1 cellular context compared by ENCODE assay signal in the genomic region with DNA sequence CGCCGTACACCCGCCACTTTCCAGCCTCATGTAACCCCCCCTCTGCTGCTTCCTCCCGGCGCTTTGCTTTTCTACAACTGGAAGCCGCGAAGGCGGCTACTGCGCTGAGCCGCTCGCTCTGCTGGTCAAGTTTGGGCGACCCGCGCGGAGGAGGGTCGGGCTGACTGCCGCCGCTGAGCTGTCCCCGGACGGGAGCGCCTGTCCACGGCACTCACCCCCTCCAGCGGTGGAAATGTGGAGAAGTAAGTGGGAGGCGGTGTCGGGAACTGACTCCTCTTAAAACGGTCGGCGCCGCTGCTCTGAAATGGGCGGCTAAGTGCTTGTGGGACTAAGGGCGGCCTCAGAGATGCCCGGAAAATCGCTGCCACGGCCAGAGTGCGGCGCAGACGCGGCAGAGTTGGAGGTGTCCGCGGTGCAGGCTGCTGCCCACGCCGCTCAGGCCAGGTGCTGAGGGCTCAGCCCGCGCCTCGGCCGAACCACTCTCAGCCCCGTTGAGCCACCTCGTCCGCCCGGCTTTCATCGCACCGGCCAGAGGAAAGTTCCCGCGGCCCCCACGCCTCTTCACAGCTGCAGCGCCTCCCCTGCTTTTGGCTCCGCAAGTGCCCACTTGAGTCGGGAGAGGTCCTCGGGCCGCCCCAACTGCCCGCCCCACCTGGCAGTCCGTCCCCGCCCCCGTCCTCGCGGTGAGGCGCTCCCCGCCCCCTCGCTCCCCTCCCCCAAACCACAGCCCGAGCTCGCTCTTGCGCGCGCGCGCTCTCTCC.
TF ChIP-seq lines count a peak whose summit lies in the region.

No MANE protein-coding gene starts in this region.

TF ChIP-seq in H1, 55 proteins besides CTCF, POLR2A, EP300 and RAD21:
- TF ChIP-seq, protein P1, sequence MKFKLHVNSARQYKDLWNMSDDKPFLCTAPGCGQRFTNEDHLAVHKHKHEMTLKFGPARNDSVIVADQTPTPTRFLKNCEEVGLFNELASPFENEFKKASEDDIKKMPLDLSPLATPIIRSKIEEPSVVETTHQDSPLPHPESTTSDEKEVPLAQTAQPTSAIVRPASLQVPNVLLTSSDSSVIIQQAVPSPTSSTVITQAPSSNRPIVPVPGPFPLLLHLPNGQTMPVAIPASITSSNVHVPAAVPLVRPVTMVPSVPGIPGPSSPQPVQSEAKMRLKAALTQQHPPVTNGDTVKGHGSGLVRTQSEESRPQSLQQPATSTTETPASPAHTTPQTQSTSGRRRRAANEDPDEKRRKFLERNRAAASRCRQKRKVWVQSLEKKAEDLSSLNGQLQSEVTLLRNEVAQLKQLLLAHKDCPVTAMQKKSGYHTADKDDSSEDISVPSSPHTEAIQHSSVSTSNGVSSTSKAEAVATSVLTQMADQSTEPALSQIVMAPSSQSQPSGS (IDR thresholded peaks at IDR 0.05; ENCODE audit: low read length), result no peak
- TF ChIP-seq SIN3A (conservative IDR thresholded peaks at IDR 0.05 in 1 of 2, IDR thresholded peaks at IDR 0.05 in 1 of 2; ENCODE audit: low read depth in 1 of 2, low read length in 2 of 2) (no peak), YY1 (IDR thresholded peaks at IDR 0.05; ENCODE audit: low read depth, low read length) (no peak), ASH2L (IDR thresholded peaks at IDR 0.05; ENCODE audit: low read length) (peak; percentile 56), RXRA (IDR thresholded peaks at IDR 0.05; ENCODE audit: insufficient read depth, low read depth, low read length) (no peak), CREB1 (IDR thresholded peaks at IDR 0.05) (no peak), CHD2 (IDR thresholded peaks at IDR 0.05; ENCODE audit: low read length) (no peak), KDM1A (IDR thresholded peaks at IDR 0.05; ENCODE audit: borderline replicate concordance, low read length) (no peak; the same call in 1 of the 2 replicates), TAF1 (IDR thresholded peaks at IDR 0.05; ENCODE audit: low read depth, low read length) (no peak), SP1 (IDR thresholded peaks at IDR 0.05; ENCODE audit: low read depth, low read length) (no peak), JUN (IDR thresholded peaks at IDR 0.05; ENCODE audit: low read depth, low read length) (no peak), EGR1 (IDR thresholded peaks at IDR 0.05; ENCODE audit: borderline replicate concordance, low read depth, low read length) (no peak), BRCA1 (IDR thresholded peaks at IDR 0.05; ENCODE audit: low read depth, low read length) (no peak), SRF (IDR thresholded peaks at IDR 0.05; ENCODE audit: low read depth, low read length) (no peak), SAP30 (IDR thresholded peaks at IDR 0.05; ENCODE audit: insufficient read depth, insufficient replicate concordance, low read length) (no peak), TCF12 (IDR thresholded peaks at IDR 0.05; ENCODE audit: low read depth, low read length) (no peak), EZH2 (IDR thresholded peaks at IDR 0.05; ENCODE audit: low read depth, low read length, severe bottlenecking) (no peak), BACH1 (IDR thresholded peaks at IDR 0.05; ENCODE audit: low read length) (0 out of 2 replicates have a peak, but pooled peaks have one; percentile 1), SP4 (IDR thresholded peaks at IDR 0.05; ENCODE audit: low read length) (no peak), KDM4A (IDR thresholded peaks at IDR 0.05; ENCODE audit: low read depth, low read length, severe bottlenecking) (peak; percentile 98), HDAC6 (IDR thresholded peaks at IDR 0.05; ENCODE audit: low read depth, low read length) (no peak), GTF2F1 (IDR thresholded peaks at IDR 0.05; ENCODE audit: borderline replicate concordance, low read depth, low read length) (no peak), SIRT6 (IDR thresholded peaks at IDR 0.05; ENCODE audit: low read length) (no peak), SIX5 (IDR thresholded peaks at IDR 0.05; ENCODE audit: low read depth, low read length) (no peak), TBP (IDR thresholded peaks at IDR 0.05; ENCODE audit: low read depth, low read length) (no peak), SUZ12 (IDR thresholded peaks at IDR 0.05; ENCODE audit: low read length) (no peak; the same call in 1 of the 2 replicates), SP2 (IDR thresholded peaks at IDR 0.05; ENCODE audit: low read length) (no peak), ZNF274 (IDR thresholded peaks at IDR 0.05; ENCODE audit: borderline replicate concordance, extremely low read depth, low read length) (no peak), CHD1 (IDR thresholded peaks at IDR 0.05; ENCODE audit: low read depth, low read length) (no peak), CBX8 (IDR thresholded peaks at IDR 0.05; ENCODE audit: borderline replicate concordance, low read depth, low read length) (no peak), GABPA (IDR thresholded peaks at IDR 0.05; ENCODE audit: borderline replicate concordance, insufficient read depth, low read length) (no peak), TAF7 (optimal IDR thresholded peaks at IDR 0.05; ENCODE audit: borderline replicate concordance, low read depth, low read length) (no peak), HDAC2 (IDR thresholded peaks at IDR 0.05; ENCODE audit: borderline replicate concordance in 1 of 2, low read depth in 2 of 2, low read length in 2 of 2) (peak in 1 of 2 experiments; percentile 51; a peak in 1 of 4 replicates), RBBP5 (IDR thresholded peaks at IDR 0.05; ENCODE audit: borderline replicate concordance, low read depth, low read length) (peak; percentile 95; the same call in 1 of the 2 replicates), MAFK (IDR thresholded peaks at IDR 0.05; ENCODE audit: low read depth, low read length) (no peak), KDM5A (IDR thresholded peaks at IDR 0.05; ENCODE audit: low read length) (no peak), PHF8 (conservative IDR thresholded peaks at IDR 0.05; ENCODE audit: low read depth, low read length) (no peak; the same call in 1 of the 2 replicates), POU5F1 (IDR thresholded peaks at IDR 0.05; ENCODE audit: low read depth, low read length) (no peak), CEBPB (IDR thresholded peaks at IDR 0.05; ENCODE audit: low read depth, low read length) (no peak), CBX5 (IDR thresholded peaks at IDR 0.05; ENCODE audit: low read depth, low read length) (no peak)
- TF ChIP-seq, protein P2, sequence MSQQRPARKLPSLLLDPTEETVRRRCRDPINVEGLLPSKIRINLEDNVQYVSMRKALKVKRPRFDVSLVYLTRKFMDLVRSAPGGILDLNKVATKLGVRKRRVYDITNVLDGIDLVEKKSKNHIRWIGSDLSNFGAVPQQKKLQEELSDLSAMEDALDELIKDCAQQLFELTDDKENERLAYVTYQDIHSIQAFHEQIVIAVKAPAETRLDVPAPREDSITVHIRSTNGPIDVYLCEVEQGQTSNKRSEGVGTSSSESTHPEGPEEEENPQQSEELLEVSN (IDR thresholded peaks at IDR 0.05), result peak; percentile 91; the same call in 1 of the 2 replicates
- TF ChIP-seq, protein P3, sequence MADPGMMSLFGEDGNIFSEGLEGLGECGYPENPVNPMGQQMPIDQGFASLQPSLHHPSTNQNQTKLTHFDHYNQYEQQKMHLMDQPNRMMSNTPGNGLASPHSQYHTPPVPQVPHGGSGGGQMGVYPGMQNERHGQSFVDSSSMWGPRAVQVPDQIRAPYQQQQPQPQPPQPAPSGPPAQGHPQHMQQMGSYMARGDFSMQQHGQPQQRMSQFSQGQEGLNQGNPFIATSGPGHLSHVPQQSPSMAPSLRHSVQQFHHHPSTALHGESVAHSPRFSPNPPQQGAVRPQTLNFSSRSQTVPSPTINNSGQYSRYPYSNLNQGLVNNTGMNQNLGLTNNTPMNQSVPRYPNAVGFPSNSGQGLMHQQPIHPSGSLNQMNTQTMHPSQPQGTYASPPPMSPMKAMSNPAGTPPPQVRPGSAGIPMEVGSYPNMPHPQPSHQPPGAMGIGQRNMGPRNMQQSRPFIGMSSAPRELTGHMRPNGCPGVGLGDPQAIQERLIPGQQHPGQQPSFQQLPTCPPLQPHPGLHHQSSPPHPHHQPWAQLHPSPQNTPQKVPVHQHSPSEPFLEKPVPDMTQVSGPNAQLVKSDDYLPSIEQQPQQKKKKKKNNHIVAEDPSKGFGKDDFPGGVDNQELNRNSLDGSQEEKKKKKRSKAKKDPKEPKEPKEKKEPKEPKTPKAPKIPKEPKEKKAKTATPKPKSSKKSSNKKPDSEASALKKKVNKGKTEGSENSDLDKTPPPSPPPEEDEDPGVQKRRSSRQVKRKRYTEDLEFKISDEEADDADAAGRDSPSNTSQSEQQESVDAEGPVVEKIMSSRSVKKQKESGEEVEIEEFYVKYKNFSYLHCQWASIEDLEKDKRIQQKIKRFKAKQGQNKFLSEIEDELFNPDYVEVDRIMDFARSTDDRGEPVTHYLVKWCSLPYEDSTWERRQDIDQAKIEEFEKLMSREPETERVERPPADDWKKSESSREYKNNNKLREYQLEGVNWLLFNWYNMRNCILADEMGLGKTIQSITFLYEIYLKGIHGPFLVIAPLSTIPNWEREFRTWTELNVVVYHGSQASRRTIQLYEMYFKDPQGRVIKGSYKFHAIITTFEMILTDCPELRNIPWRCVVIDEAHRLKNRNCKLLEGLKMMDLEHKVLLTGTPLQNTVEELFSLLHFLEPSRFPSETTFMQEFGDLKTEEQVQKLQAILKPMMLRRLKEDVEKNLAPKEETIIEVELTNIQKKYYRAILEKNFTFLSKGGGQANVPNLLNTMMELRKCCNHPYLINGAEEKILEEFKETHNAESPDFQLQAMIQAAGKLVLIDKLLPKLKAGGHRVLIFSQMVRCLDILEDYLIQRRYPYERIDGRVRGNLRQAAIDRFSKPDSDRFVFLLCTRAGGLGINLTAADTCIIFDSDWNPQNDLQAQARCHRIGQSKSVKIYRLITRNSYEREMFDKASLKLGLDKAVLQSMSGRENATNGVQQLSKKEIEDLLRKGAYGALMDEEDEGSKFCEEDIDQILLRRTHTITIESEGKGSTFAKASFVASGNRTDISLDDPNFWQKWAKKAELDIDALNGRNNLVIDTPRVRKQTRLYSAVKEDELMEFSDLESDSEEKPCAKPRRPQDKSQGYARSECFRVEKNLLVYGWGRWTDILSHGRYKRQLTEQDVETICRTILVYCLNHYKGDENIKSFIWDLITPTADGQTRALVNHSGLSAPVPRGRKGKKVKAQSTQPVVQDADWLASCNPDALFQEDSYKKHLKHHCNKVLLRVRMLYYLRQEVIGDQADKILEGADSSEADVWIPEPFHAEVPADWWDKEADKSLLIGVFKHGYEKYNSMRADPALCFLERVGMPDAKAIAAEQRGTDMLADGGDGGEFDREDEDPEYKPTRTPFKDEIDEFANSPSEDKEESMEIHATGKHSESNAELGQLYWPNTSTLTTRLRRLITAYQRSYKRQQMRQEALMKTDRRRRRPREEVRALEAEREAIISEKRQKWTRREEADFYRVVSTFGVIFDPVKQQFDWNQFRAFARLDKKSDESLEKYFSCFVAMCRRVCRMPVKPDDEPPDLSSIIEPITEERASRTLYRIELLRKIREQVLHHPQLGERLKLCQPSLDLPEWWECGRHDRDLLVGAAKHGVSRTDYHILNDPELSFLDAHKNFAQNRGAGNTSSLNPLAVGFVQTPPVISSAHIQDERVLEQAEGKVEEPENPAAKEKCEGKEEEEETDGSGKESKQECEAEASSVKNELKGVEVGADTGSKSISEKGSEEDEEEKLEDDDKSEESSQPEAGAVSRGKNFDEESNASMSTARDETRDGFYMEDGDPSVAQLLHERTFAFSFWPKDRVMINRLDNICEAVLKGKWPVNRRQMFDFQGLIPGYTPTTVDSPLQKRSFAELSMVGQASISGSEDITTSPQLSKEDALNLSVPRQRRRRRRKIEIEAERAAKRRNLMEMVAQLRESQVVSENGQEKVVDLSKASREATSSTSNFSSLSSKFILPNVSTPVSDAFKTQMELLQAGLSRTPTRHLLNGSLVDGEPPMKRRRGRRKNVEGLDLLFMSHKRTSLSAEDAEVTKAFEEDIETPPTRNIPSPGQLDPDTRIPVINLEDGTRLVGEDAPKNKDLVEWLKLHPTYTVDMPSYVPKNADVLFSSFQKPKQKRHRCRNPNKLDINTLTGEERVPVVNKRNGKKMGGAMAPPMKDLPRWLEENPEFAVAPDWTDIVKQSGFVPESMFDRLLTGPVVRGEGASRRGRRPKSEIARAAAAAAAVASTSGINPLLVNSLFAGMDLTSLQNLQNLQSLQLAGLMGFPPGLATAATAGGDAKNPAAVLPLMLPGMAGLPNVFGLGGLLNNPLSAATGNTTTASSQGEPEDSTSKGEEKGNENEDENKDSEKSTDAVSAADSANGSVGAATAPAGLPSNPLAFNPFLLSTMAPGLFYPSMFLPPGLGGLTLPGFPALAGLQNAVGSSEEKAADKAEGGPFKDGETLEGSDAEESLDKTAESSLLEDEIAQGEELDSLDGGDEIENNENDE (IDR thresholded peaks at IDR 0.05; ENCODE audit: insufficient replicate concordance, low read length), result no peak
- TF ChIP-seq, protein P4, sequence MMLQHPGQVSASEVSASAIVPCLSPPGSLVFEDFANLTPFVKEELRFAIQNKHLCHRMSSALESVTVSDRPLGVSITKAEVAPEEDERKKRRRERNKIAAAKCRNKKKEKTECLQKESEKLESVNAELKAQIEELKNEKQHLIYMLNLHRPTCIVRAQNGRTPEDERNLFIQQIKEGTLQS (IDR thresholded peaks at IDR 0.05; ENCODE audit: insufficient read depth, low read depth, low read length), result no peak
- TF ChIP-seq, protein P5, sequence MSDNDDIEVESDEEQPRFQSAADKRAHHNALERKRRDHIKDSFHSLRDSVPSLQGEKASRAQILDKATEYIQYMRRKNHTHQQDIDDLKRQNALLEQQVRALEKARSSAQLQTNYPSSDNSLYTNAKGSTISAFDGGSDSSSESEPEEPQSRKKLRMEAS (IDR thresholded peaks at IDR 0.05), result no peak; the same call in none of the 2 replicates
- TF ChIP-seq, protein P6, sequence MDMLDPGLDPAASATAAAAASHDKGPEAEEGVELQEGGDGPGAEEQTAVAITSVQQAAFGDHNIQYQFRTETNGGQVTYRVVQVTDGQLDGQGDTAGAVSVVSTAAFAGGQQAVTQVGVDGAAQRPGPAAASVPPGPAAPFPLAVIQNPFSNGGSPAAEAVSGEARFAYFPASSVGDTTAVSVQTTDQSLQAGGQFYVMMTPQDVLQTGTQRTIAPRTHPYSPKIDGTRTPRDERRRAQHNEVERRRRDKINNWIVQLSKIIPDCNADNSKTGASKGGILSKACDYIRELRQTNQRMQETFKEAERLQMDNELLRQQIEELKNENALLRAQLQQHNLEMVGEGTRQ (IDR thresholded peaks at IDR 0.05; ENCODE audit: low read length), result no peak
